ENCODE assay signal across 18 cellular contexts in genomic region chr5:109281136-109281690, GRCh38.
DNase-seq lines count a peak whose midpoint lies in the region; ATAC-seq lines count a peak whose summit lies in the region.
"Had no signal": no experiment of that assay in that cellular context is flagged by ENCODE, and none has a peak within 500 bp of the region (broad histone marks: within the 10 kb centered on the region; RNA-seq: fewer than 3 reads in every experiment).

No MANE protein-coding gene starts in this region.

- CTCF ChIA-PET in activated naive CD4-positive, alpha-beta T cell treated with anti-CD3 and anti-CD28 coated beads, Interleukin-2, amount 10 ng/mL, durations not matched to agents 7 days and 5 days (lab: Charles Lee), result no interaction called here

- H3K4me3 ChIP-seq in SJCRH30, result no peak overlapping the region
- H3K4me3 ChIP-seq: SJSA1 had no signal

- peaks cover 11% of the 10 kb centered on the region for H3K9me3 Mint-ChIP-seq in activated naive CD4-positive, alpha-beta T cell treated with anti-CD3 and anti-CD28 coated beads, Interleukin-2, amount 10 ng/mL, durations not matched to agents 7 days and 5 days

- no peaks in the 10 kb centered on the region for H3K9me3 ChIP-seq in SJCRH30 (replicated peaks)

- H3K27ac Mint-ChIP-seq in activated naive CD4-positive, alpha-beta T cell treated with anti-CD3 and anti-CD28 coated beads, Interleukin-2, amount 10 ng/mL, durations not matched to agents 7 days and 5 days, result no peak overlapping the region
- H3K27ac Mint-ChIP-seq: activated CD8-positive, alpha-beta memory T cell treated with anti-CD3 and anti-CD28 coated beads, Interleukin-2, amount 10 ng/mL, durations not matched to agents 7 days and 5 days; activated T-helper 2 cell treated with anti-CD3 and anti-CD28 coated beads, Interferon-gamma antibody, Interleukin-2, Interleukin-4, amounts not matched to agents 10 μg/mL and 5 μg/mL and 100 μg/mL, durations not matched to agents 14 hours and 24 hours and 36 hours; effector memory CD8-positive, alpha-beta T cell; natural killer cell treated with Interleukin-12 subunit alpha and Interleukin-12 subunit beta and Interleukin-15 and Interleukin-18, amount 100 ng/mL, for 72 hours had no signal

- no peak overlapping the region for H3K4me3 Mint-ChIP-seq in activated naive CD4-positive, alpha-beta T cell treated with anti-CD3 and anti-CD28 coated beads, Interleukin-2, amount 10 ng/mL, durations not matched to agents 7 days and 5 days
- H3K4me3 Mint-ChIP-seq: activated CD8-positive, alpha-beta memory T cell treated with anti-CD3 and anti-CD28 coated beads, Interleukin-2, amount 10 ng/mL, durations not matched to agents 7 days and 5 days; effector memory CD8-positive, alpha-beta T cell; natural killer cell treated with Interleukin-12 subunit alpha and Interleukin-12 subunit beta and Interleukin-15 and Interleukin-18, amount 100 ng/mL, for 72 hours had no signal

- no peaks in the 10 kb centered on the region for H3K27me3 ChIP-seq in SJCRH30
- H3K27me3 ChIP-seq: SJSA1 had no signal

- no peaks in the 10 kb centered on the region for H3K36me3 Mint-ChIP-seq in activated naive CD4-positive, alpha-beta T cell treated with anti-CD3 and anti-CD28 coated beads, Interleukin-2, amount 10 ng/mL, durations not matched to agents 7 days and 5 days

- DNase-seq in DMS 273 treated with DMSO at 0.1 percent for 48 hours (lab: John Stamatoyannopoulos, UW) (peak; percentile 20), NCI-H1092 treated with DMSO at 0.1 percent for 48 hours (lab: John Stamatoyannopoulos, UW) (peak; percentile 68), NCI-H2196 treated with DMSO at 0.1 percent for 48 hours (lab: John Stamatoyannopoulos, UW; ENCODE audit: unreplicated experiment) (peak; percentile 34), SJCRH30 (peak; percentile 17 to 47), nucleus accumbens (lab: John Stamatoyannopoulos, UW) (no peak)
- DNase-seq in activated naive CD4-positive, alpha-beta T cell treated with anti-CD3 and anti-CD28 coated beads, Interleukin-2, amount 10 ng/mL, durations not matched to agents 7 days and 5 days, result no peak
- DNase-seq in activated CD4-positive, alpha-beta T cell treated with anti-CD3 and anti-CD28 coated beads, Interleukin-2, amount 50 U/mL, for 48 hours, result no peak
- DNase-seq: activated CD4-positive, CD25-positive, alpha-beta regulatory T cell treated with anti-CD3 and anti-CD28 coated beads, Interleukin-2, amount 50 U/mL, for 72 hours; activated CD8-positive, alpha-beta memory T cell treated with anti-CD3 and anti-CD28 coated beads, Interleukin-2, amount 10 ng/mL, durations not matched to agents 7 days and 5 days; amygdala; effector memory CD8-positive, alpha-beta T cell; islet precursor cell; stimulated activated CD4-positive, alpha-beta T cell treated with anti-CD3 and anti-CD28 coated beads, Interleukin-4, amount 100 ng/mL, for 4 hours; stimulated activated CD8-positive, alpha-beta memory T cell treated with anti-CD3 and anti-CD28 coated beads, Interleukin-4, amount 100 ng/mL, for 48 hours had no signal

- H3K27ac ChIP-seq in SJCRH30, result no peak overlapping the region
- H3K27ac ChIP-seq: SJSA1 had no signal

- no peaks in the 10 kb centered on the region for H3K4me1 Mint-ChIP-seq in activated naive CD4-positive, alpha-beta T cell treated with anti-CD3 and anti-CD28 coated beads, Interleukin-2, amount 10 ng/mL, durations not matched to agents 7 days and 5 days
- H3K4me1 Mint-ChIP-seq: activated CD8-positive, alpha-beta memory T cell treated with anti-CD3 and anti-CD28 coated beads, Interleukin-2, amount 10 ng/mL, durations not matched to agents 7 days and 5 days had no signal

- no peaks in the 10 kb centered on the region for H3K4me1 ChIP-seq in SJCRH30
- H3K4me1 ChIP-seq: SJSA1 had no signal

- no peaks in the 10 kb centered on the region for H3K36me3 ChIP-seq in SJCRH30
- H3K36me3 ChIP-seq: SJSA1 had no signal

- H3K27me3 Mint-ChIP-seq in activated naive CD4-positive, alpha-beta T cell treated with anti-CD3 and anti-CD28 coated beads, Interleukin-2, amount 10 ng/mL, durations not matched to agents 7 days and 5 days, result no peaks in the 10 kb centered on the region
- H3K27me3 Mint-ChIP-seq: activated CD8-positive, alpha-beta memory T cell treated with anti-CD3 and anti-CD28 coated beads, Interleukin-2, amount 10 ng/mL, durations not matched to agents 7 days and 5 days; effector memory CD8-positive, alpha-beta T cell had no signal

- no peak for ATAC-seq in HG02571 (IDR thresholded peaks at IDR 0.05; ENCODE audit: unreplicated experiment)
- ATAC-seq: activated CD8-positive, alpha-beta memory T cell treated with anti-CD3 and anti-CD28 coated beads, Interleukin-2, amount 10 ng/mL, durations not matched to agents 7 days and 5 days; effector memory CD8-positive, alpha-beta T cell; natural killer cell treated with Interleukin-12 subunit alpha and Interleukin-12 subunit beta and Interleukin-15 and Interleukin-18, amount 100 ng/mL, for 72 hours had no signal

Comparison
In these comparisons a context has a peak if more than half of its experiments do, and no peak if none do; other contexts are left out.
1. DNase-seq: peak in DMS 273 treated with DMSO at 0.1 percent for 48 hours (single experiment), NCI-H1092 treated with DMSO at 0.1 percent for 48 hours (single experiment), NCI-H2196 treated with DMSO at 0.1 percent for 48 hours (single experiment) and SJCRH30 (2 of 2); none in activated naive CD4-positive, alpha-beta T cell treated with anti-CD3 and anti-CD28 coated beads, Interleukin-2, amount 10 ng/mL, durations not matched to agents 7 days and 5 days (single experiment), nucleus accumbens (0 of 56) and activated CD4-positive, alpha-beta T cell treated with anti-CD3 and anti-CD28 coated beads, Interleukin-2, amount 50 U/mL, for 48 hours (0 of 2).